Comparison of ENCODE assay signal across 10 cellular contexts in genomic region chr5:95022967-95023695, GRCh38.
A peak's percentile ranks its signal among the peaks of the same experiment; 100 is the strongest.
DNase-seq lines count a peak whose midpoint lies in the region; ATAC-seq and TF ChIP-seq lines count a peak whose summit lies in the region.
"Had no signal": no experiment of that assay in that cellular context is flagged by ENCODE, and none has a peak within 500 bp of the region (broad histone marks: within the 10 kb centered on the region; RNA-seq: fewer than 3 reads in every experiment).

No MANE protein-coding gene starts in this region.

- WGBS in tibial nerve, 2 donors, result 83 to 89% methylated on average over 5 of the region's 5 CpGs

- DNase-seq in HCEC 1CT (peak; percentile 68), LHCN-M2 (ENCODE audit: low read depth) (peak; percentile 77), left kidney (ENCODE audit: low read depth, low spot score) (peak; percentile 44), T1000 (lab: John Stamatoyannopoulos, UW) (no peak), tibial nerve (ENCODE audit: low spot score in 2 of 2) (no peak)
- no peak for DNase-seq in stimulated activated CD4-positive, alpha-beta T cell treated with anti-CD3 and anti-CD28 coated beads, Interleukin-4, amount 100 ng/mL, for 24 hours
- DNase-seq in activated naive CD4-positive, alpha-beta T cell treated with anti-CD3 and anti-CD28 coated beads, Interleukin-2, amount 50 U/mL, for 16 hours, result no peak
- DNase-seq: activated B cell treated with CpG ODN at 0.5 μM for 24 hours, NCI-H1417 had no signal

- H3K4me1 ChIP-seq in tibial nerve, result peaks cover 0 to 10% (median 0%) of the 10 kb centered on the region in 4 donors

- ATAC-seq in GM18873 (IDR thresholded peaks at IDR 0.05; ENCODE audit: low FRiP score, unreplicated experiment), result peak; percentile 65

- no peak for TF ChIP-seq POLR2A in tibial nerve (IDR thresholded peaks at IDR 0.05)

- no peak overlapping the region for H3K27ac ChIP-seq in tibial nerve

- H3K4me3 ChIP-seq in tibial nerve, result no peak overlapping the region

- TF ChIP-seq CTCF in tibial nerve (IDR thresholded peaks at IDR 0.05), result no peak

- H3K36me3 ChIP-seq in tibial nerve, result no peaks in the 10 kb centered on the region

- no peaks in the 10 kb centered on the region for H3K27me3 ChIP-seq in tibial nerve

- no peaks in the 10 kb centered on the region for H3K9me3 ChIP-seq in tibial nerve

- no peak for TF ChIP-seq EP300 in tibial nerve (IDR thresholded peaks at IDR 0.05)

Comparison
In these comparisons a context has a peak if more than half of its experiments do, and no peak if none do; other contexts are left out.
1. DNase-seq: peak in HCEC 1CT (single experiment), LHCN-M2 (single experiment) and left kidney (single experiment); none in stimulated activated CD4-positive, alpha-beta T cell treated with anti-CD3 and anti-CD28 coated beads, Interleukin-4, amount 100 ng/mL, for 24 hours (single experiment), activated naive CD4-positive, alpha-beta T cell treated with anti-CD3 and anti-CD28 coated beads, Interleukin-2, amount 50 U/mL, for 16 hours (single experiment), T1000 (single experiment) and tibial nerve (0 of 2).